ENCODE assay signal across 26 cellular contexts in the genomic region with DNA sequence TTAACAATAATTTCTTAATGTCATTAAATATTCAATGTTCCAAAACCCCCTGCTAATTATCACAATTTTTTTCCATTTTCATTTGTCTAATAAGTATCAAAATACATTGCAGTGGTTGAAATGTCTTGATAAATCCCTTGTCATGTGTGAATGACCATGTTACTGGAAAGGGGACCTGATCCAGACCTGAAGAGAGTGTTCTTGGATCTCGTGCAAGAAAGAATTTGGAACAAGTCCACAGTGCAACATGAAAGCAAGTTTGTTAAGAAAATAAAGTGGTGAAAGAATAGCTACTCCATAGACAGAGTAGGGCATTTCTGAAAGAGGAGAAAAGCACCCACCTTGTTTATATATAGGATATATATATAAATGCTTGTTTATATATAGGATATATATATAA. TPM values are rescaled to one million over a fixed set of nuclear protein-coding genes. Genes with fewer than 3 reads are reported as not detected.
"Had no signal": no experiment of that assay in that cellular context is flagged by ENCODE, and none has a peak within 500 bp of the region (broad histone marks: within the 10 kb centered on the region; RNA-seq: fewer than 3 reads in every experiment).

No MANE protein-coding gene starts in this region.

- H3K9me3 ChIP-seq: colonic mucosa, esophagus muscularis mucosa, esophagus squamous epithelium, gastrocnemius medialis had no signal

- H3K4me3 ChIP-seq: colonic mucosa, coronary artery, dorsolateral prefrontal cortex, esophagus muscularis mucosa, esophagus squamous epithelium, gastrocnemius medialis, gastroesophageal sphincter, heart left ventricle had no signal

- H3K36me3 ChIP-seq: colonic mucosa, esophagus muscularis mucosa, esophagus squamous epithelium, gastrocnemius medialis, gastroesophageal sphincter, heart left ventricle had no signal

- ATAC-seq: effector memory CD8-positive, alpha-beta T cell; esophagus mucosa; foreskin keratinocyte; gastrocnemius medialis; gastroesophageal sphincter had no signal

- H3K27me3 ChIP-seq: colonic mucosa had no signal

- H3K9me3 Mint-ChIP-seq: effector memory CD8-positive, alpha-beta T cell; endodermal cell had no signal

- H3K4me1 ChIP-seq: colonic mucosa, esophagus muscularis mucosa, esophagus squamous epithelium, foreskin keratinocyte, gastrocnemius medialis, gastroesophageal sphincter had no signal

- H3K4me3 Mint-ChIP-seq: dendritic cell treated with granulocyte-macrophage colony-stimulating factor and Interleukin-4, amounts not matched to agents 40 ng/mL and 50 ng/mL, for 4 days; effector memory CD8-positive, alpha-beta T cell; endodermal cell had no signal

- DNase-seq: colonic mucosa; cortex of kidney; dermis blood vessel endothelial cell; dorsolateral prefrontal cortex; effector CD4-positive, alpha-beta T cell; effector CD8-positive, alpha-beta T cell; effector memory CD4-positive, alpha-beta T cell; effector memory CD8-positive, alpha-beta T cell; endodermal cell; erythroblast; esophagus squamous epithelium; foreskin fibroblast; foreskin melanocyte; gastrocnemius medialis; glutamatergic neuron; head of caudate nucleus; heart left ventricle had no signal

- H3K4me1 Mint-ChIP-seq: endodermal cell had no signal

- H3K27ac ChIP-seq: colonic mucosa, coronary artery, dorsolateral prefrontal cortex, epithelial cell of prostate, esophagus muscularis mucosa, esophagus squamous epithelium, foreskin keratinocyte, gastrocnemius medialis, gastroesophageal sphincter, heart left ventricle had no signal

- H3K27ac Mint-ChIP-seq: dendritic cell treated with granulocyte-macrophage colony-stimulating factor and Interleukin-4, amounts not matched to agents 40 ng/mL and 50 ng/mL, for 4 days; effector memory CD8-positive, alpha-beta T cell; endodermal cell had no signal

RNA-seq across cellular contexts. Expression of a gene that starts 55.7 kb away (rescaled TPM):
- total RNA-seq: dermis blood vessel endothelial cell, endothelial cell of umbilical vein, foreskin keratinocyte, glomerular endothelial cell had no signal
- polyA plus RNA-seq: foreskin keratinocyte had no signal
